In the genomic region with DNA sequence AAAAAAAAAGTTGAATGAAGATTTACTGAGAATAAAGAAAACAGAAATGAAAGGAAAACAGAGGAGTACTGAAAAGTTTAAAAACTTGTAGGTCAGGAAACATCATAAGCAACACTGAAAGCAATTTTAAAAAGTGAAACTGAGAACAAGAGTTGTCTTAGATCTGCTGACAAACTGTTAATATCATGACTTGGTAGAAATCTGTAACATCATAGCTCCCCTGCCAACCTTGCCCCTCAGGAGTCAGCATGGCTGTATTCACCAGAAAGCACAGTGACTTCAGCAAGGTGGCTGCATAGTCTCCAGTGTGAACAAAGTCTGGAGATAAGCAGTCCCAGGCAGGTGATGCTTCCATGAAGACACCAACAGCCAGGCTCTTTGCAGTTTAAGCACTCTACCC, we compare ENCODE assay signal across 11 cellular contexts. TPM values are rescaled to one million over a fixed set of nuclear protein-coding genes. Genes with fewer than 3 reads are reported as not detected.
DNase-seq lines count a peak whose midpoint lies in the region; ATAC-seq, FAIRE-seq and TF ChIP-seq lines count a peak whose summit lies in the region.
"Had no signal": no experiment of that assay in that cellular context is flagged by ENCODE, and none has a peak within 500 bp of the region (broad histone marks: within the 10 kb centered on the region; RNA-seq: fewer than 3 reads in every experiment).

No MANE protein-coding gene starts in this region.

- FAIRE-seq in GM12892 (lab: Jason Lieb, UNC): peak; percentile 57

- peaks cover 58% of the 10 kb centered on the region for H3K36me3 Mint-ChIP-seq in activated CD8-positive, alpha-beta T cell treated with anti-CD3 and anti-CD28 coated beads for 36 hours (ENCODE audit: low read depth)

- H3K9me3 Mint-ChIP-seq in activated CD8-positive, alpha-beta T cell treated with anti-CD3 and anti-CD28 coated beads for 36 hours: no peaks in the 10 kb centered on the region
- H3K9me3 Mint-ChIP-seq: GM23338 had no signal

- ATAC-seq in GM19397 (IDR thresholded peaks at IDR 0.05; ENCODE audit: unreplicated experiment) (peak; percentile 53), HG03025 (IDR thresholded peaks at IDR 0.05; ENCODE audit: low FRiP score, unreplicated experiment) (peak; percentile 57)
- peak; percentile 50 for ATAC-seq in activated CD8-positive, alpha-beta T cell treated with anti-CD3 and anti-CD28 coated beads for 36 hours
- ATAC-seq: GM23338 had no signal

- DNase-seq in GM12892 (ENCODE audit: insufficient read length): no peak
- no peak for DNase-seq in activated CD8-positive, alpha-beta T cell treated with anti-CD3 and anti-CD28 coated beads for 36 hours
- no peak for DNase-seq in 8988T
- DNase-seq in HK-2 (ENCODE audit: unreplicated experiment): no peak
- DNase-seq in DMS 273 (lab: John Stamatoyannopoulos, UW; ENCODE audit: unreplicated experiment): no peak
- no peak for DNase-seq in HEK293T (ENCODE audit: extremely low spot score)
- DNase-seq: activated gamma-delta T cell, MV-4-11 had no signal

- CTCF ChIA-PET in activated CD8-positive, alpha-beta T cell treated with anti-CD3 and anti-CD28 coated beads for 36 hours (lab: Charles Lee): interaction anchor here (1.0 kb wide), 1 partner anchor 30 kb away, joined by 4 read pairs; a partner anchor contains a TSS
- CTCF ChIA-PET in HEK293T (lab: Yijun Ruan, JAX): no interaction called here

- POLR2A ChIA-PET in activated CD8-positive, alpha-beta T cell treated with anti-CD3 and anti-CD28 coated beads for 36 hours (lab: Charles Lee): interaction anchor here (1.0 kb wide), 1 partner anchor 30 kb away, joined by 3 read pairs; a partner anchor contains a TSS
- POLR2A ChIA-PET in HEK293T (lab: Yijun Ruan, JAX): no interaction called here

- intact Hi-C loops in activated CD8-positive, alpha-beta T cell treated with anti-CD3 and anti-CD28 coated beads for 36 hours (cut with micrococcal nuclease): no loop called here

- peaks cover 62% of the 10 kb centered on the region for H3K4me1 Mint-ChIP-seq in activated CD8-positive, alpha-beta T cell treated with anti-CD3 and anti-CD28 coated beads for 36 hours (ENCODE audit: low read depth)

- TF ChIP-seq CTCF in activated CD8-positive, alpha-beta T cell treated with anti-CD3 and anti-CD28 coated beads for 36 hours (IDR thresholded peaks at IDR 0.05): no peak

- no peaks in the 10 kb centered on the region for H3K27me3 Mint-ChIP-seq in activated CD8-positive, alpha-beta T cell treated with anti-CD3 and anti-CD28 coated beads for 36 hours

- H3K4me3 Mint-ChIP-seq in activated CD8-positive, alpha-beta T cell treated with anti-CD3 and anti-CD28 coated beads for 36 hours: no peak overlapping the region
- H3K4me3 Mint-ChIP-seq: GM23338 had no signal

- H3K27ac Mint-ChIP-seq in activated CD8-positive, alpha-beta T cell treated with anti-CD3 and anti-CD28 coated beads for 36 hours: peak overlapping the region; percentile 76
- H3K27ac Mint-ChIP-seq: GM23338 had no signal

- no peak for TF ChIP-seq POLR2A in GM12892 (IDR thresholded peaks at IDR 0.05; ENCODE audit: low read depth, low read length)

TF ChIP-seq in HEK293T, 16 proteins besides CTCF, POLR2A, EP300 and RAD21:
- TF ChIP-seq SUZ12 (IDR thresholded peaks at IDR 0.05): no peak

RNA-seq across cellular contexts. Expression of a gene that starts 5.3 kb away (rescaled TPM):
- 78.4 TPM for polyA plus RNA-seq in GM12892 (2012; ENCODE audit: missing spikeins)
- 100 to 1,000 TPM in 1 of 2 experiments, 10 to 100 TPM in 1; 99.8 to 100 TPM for total RNA-seq in activated CD8-positive, alpha-beta T cell treated with anti-CD3 and anti-CD28 coated beads for 36 hours

RNA-seq across cellular contexts. Expression of a gene that starts 29.8 kb away (rescaled TPM):
- polyA plus RNA-seq in GM12892 (2012; ENCODE audit: missing spikeins): 13.9 TPM
- 10 to 100 TPM; 21.1 to 23.3 TPM for total RNA-seq in activated CD8-positive, alpha-beta T cell treated with anti-CD3 and anti-CD28 coated beads for 36 hours

RNA-seq across cellular contexts. Expression of a gene that starts 29.8 kb away (rescaled TPM):
- polyA plus RNA-seq in GM12892 (2012; ENCODE audit: missing spikeins): 0.25 TPM
- not detected for total RNA-seq in activated CD8-positive, alpha-beta T cell treated with anti-CD3 and anti-CD28 coated beads for 36 hours
- total RNA-seq: GM23338 had no signal
